ENCODE assay signal across 18 cellular contexts in genomic region chr11:74685905-74686304, GRCh38. TPM values are rescaled to one million over a fixed set of nuclear protein-coding genes. Genes with fewer than 3 reads are reported as not detected.
A peak's percentile ranks its signal among the peaks of the same experiment; 100 is the strongest.
DNase-seq lines count a peak whose midpoint lies in the region; ATAC-seq lines count a peak whose summit lies in the region.
"Had no signal": no experiment of that assay in that cellular context is flagged by ENCODE, and none has a peak within 500 bp of the region (broad histone marks: within the 10 kb centered on the region; RNA-seq: fewer than 3 reads in every experiment).

No MANE protein-coding gene starts in this region.

- DNase-seq in left cardiac atrium = peak; percentile 59
- no peak for DNase-seq in Right ventricle myocardium inferior (ENCODE audit: missing footprints)
- peak; percentile 21 to 24 for DNase-seq in hippocampal formation (lab: John Stamatoyannopoulos, UW)
- peak; percentile 76 for DNase-seq in posterior vena cava (ENCODE audit: low spot score)
- DNase-seq in activated CD4-positive, alpha-beta T cell treated with anti-CD3 and anti-CD28 coated beads, Interleukin-2, amount 50 U/mL, for 48 hours = no peak
- DNase-seq in activated CD4-positive, alpha-beta T cell treated with anti-CD3 and anti-CD28 coated beads, Interleukin-2, amount 10 ng/mL, durations not matched to agents 7 days and 5 days = no peak
- DNase-seq in activated CD4-positive, alpha-beta T cell treated with anti-CD3 and anti-CD28 coated beads, Interleukin-2, amount 10 ng/mL, durations not matched to agents 24 days and 14 days = no peak
- no peak for DNase-seq in activated CD4-positive, alpha-beta memory T cell treated with anti-CD3 and anti-CD28 coated beads for 36 hours
- DNase-seq: activated CD4-positive, alpha-beta T cell treated with anti-CD3 and anti-CD28 coated beads for 36 hours; activated gamma-delta T cell treated with Interleukin-2 at 50 U/mL for 16 hours; amniotic stem cell; central memory CD4-positive, alpha-beta T cell; DMS 273 treated with DMSO at 0.1 percent for 48 hours; erythroblast; NCI-H1436 treated with DMSO at 0.1 percent for 48 hours; NCI-H2171 treated with DMSO at 0.1 percent for 48 hours; stimulated activated CD4-positive, alpha-beta T cell treated with anti-CD3 and anti-CD28 coated beads, Interleukin-2, amount 100 ng/mL, for 48 hours had no signal

- H3K27ac Mint-ChIP-seq in activated CD4-positive, alpha-beta T cell treated with anti-CD3 and anti-CD28 coated beads, Interleukin-2, amount 10 ng/mL, durations not matched to agents 7 days and 5 days = no peak overlapping the region
- H3K27ac Mint-ChIP-seq in activated CD4-positive, alpha-beta T cell treated with anti-CD3 and anti-CD28 coated beads, Interleukin-2, amount 10 ng/mL, durations not matched to agents 24 days and 14 days = no peak overlapping the region
- H3K27ac Mint-ChIP-seq in activated CD4-positive, alpha-beta memory T cell treated with anti-CD3 and anti-CD28 coated beads for 36 hours = no peak overlapping the region
- H3K27ac Mint-ChIP-seq: activated CD4-positive, alpha-beta T cell treated with anti-CD3 and anti-CD28 coated beads for 36 hours had no signal

- H3K4me3 Mint-ChIP-seq in activated CD4-positive, alpha-beta T cell treated with anti-CD3 and anti-CD28 coated beads, Interleukin-2, amount 10 ng/mL, durations not matched to agents 7 days and 5 days = no peak overlapping the region
- H3K4me3 Mint-ChIP-seq in activated CD4-positive, alpha-beta T cell treated with anti-CD3 and anti-CD28 coated beads, Interleukin-2, amount 10 ng/mL, durations not matched to agents 24 days and 14 days = no peak overlapping the region
- H3K4me3 Mint-ChIP-seq in activated CD4-positive, alpha-beta memory T cell treated with anti-CD3 and anti-CD28 coated beads for 36 hours = no peak overlapping the region
- H3K4me3 Mint-ChIP-seq: activated CD4-positive, alpha-beta T cell treated with anti-CD3 and anti-CD28 coated beads for 36 hours had no signal

- no peaks in the 10 kb centered on the region for H3K36me3 Mint-ChIP-seq in activated CD4-positive, alpha-beta T cell treated with anti-CD3 and anti-CD28 coated beads, Interleukin-2, amount 10 ng/mL, durations not matched to agents 7 days and 5 days (ENCODE audit: low read depth)
- H3K36me3 Mint-ChIP-seq in activated CD4-positive, alpha-beta T cell treated with anti-CD3 and anti-CD28 coated beads, Interleukin-2, amount 10 ng/mL, durations not matched to agents 24 days and 14 days (ENCODE audit: low read depth) = no peaks in the 10 kb centered on the region
- no peaks in the 10 kb centered on the region for H3K36me3 Mint-ChIP-seq in activated CD4-positive, alpha-beta memory T cell treated with anti-CD3 and anti-CD28 coated beads for 36 hours

- CTCF ChIA-PET in activated CD4-positive, alpha-beta T cell treated with anti-CD3 and anti-CD28 coated beads, Interleukin-2, amount 10 ng/mL, durations not matched to agents 7 days and 5 days (lab: Charles Lee) = interaction anchor here (3.1 kb wide), 1 partner anchor 17 kb away, joined by 8 read pairs; no protein-coding TSS in a partner anchor
- CTCF ChIA-PET in activated CD4-positive, alpha-beta memory T cell treated with anti-CD3 and anti-CD28 coated beads for 36 hours (lab: Charles Lee) = interaction anchor here (1.6 to 4.1 kb wide), 2 partner anchors 16 to 40 kb away, joined by 5 to 18 read pairs; no protein-coding TSS in a partner anchor

- peaks cover 1% of the 10 kb centered on the region for H3K4me1 Mint-ChIP-seq in activated CD4-positive, alpha-beta T cell treated with anti-CD3 and anti-CD28 coated beads, Interleukin-2, amount 10 ng/mL, durations not matched to agents 7 days and 5 days
- no peaks in the 10 kb centered on the region for H3K4me1 Mint-ChIP-seq in activated CD4-positive, alpha-beta T cell treated with anti-CD3 and anti-CD28 coated beads, Interleukin-2, amount 10 ng/mL, durations not matched to agents 24 days and 14 days
- no peaks in the 10 kb centered on the region for H3K4me1 Mint-ChIP-seq in activated CD4-positive, alpha-beta memory T cell treated with anti-CD3 and anti-CD28 coated beads for 36 hours (ENCODE audit: low read depth)
- H3K4me1 Mint-ChIP-seq: activated CD4-positive, alpha-beta T cell treated with anti-CD3 and anti-CD28 coated beads for 36 hours had no signal

- intact Hi-C loops in left cardiac atrium (cut with DNase I) (no loop called here), Right ventricle myocardium inferior (cut with DNase I) (no loop called here), posterior vena cava (cut with DNase I) (loop anchor here in 1 of 2 donors (5.0 kb wide), 1 partner anchor 44 kb away; no protein-coding TSS in a partner anchor)
- intact Hi-C loops in activated CD4-positive, alpha-beta T cell treated with anti-CD3 and anti-CD28 coated beads, Interleukin-2, amount 10 ng/mL, durations not matched to agents 24 days and 14 days (cut with micrococcal nuclease) = no loop called here
- intact Hi-C loops in activated CD4-positive, alpha-beta memory T cell treated with anti-CD3 and anti-CD28 coated beads for 36 hours (cut with micrococcal nuclease) = no loop called here

- POLR2A ChIA-PET in activated CD4-positive, alpha-beta T cell treated with anti-CD3 and anti-CD28 coated beads, Interleukin-2, amount 10 ng/mL, durations not matched to agents 7 days and 5 days (lab: Charles Lee) = no interaction called here
- POLR2A ChIA-PET in activated CD4-positive, alpha-beta memory T cell treated with anti-CD3 and anti-CD28 coated beads for 36 hours (lab: Charles Lee) = no interaction called here

- H3K27me3 Mint-ChIP-seq in activated CD4-positive, alpha-beta T cell treated with anti-CD3 and anti-CD28 coated beads, Interleukin-2, amount 10 ng/mL, durations not matched to agents 7 days and 5 days = peaks cover 26% of the 10 kb centered on the region
- peaks cover 26% of the 10 kb centered on the region for H3K27me3 Mint-ChIP-seq in activated CD4-positive, alpha-beta T cell treated with anti-CD3 and anti-CD28 coated beads, Interleukin-2, amount 10 ng/mL, durations not matched to agents 24 days and 14 days
- H3K27me3 Mint-ChIP-seq in activated CD4-positive, alpha-beta memory T cell treated with anti-CD3 and anti-CD28 coated beads for 36 hours = peaks cover 14% of the 10 kb centered on the region

- ATAC-seq in left cardiac atrium (peak in 1 of 2 donors; percentile 17), Right ventricle myocardium inferior (no peak)
- ATAC-seq: activated CD4-positive, alpha-beta T cell treated with anti-CD3 and anti-CD28 coated beads for 36 hours had no signal

- no peaks in the 10 kb centered on the region for H3K9me3 Mint-ChIP-seq in activated CD4-positive, alpha-beta T cell treated with anti-CD3 and anti-CD28 coated beads, Interleukin-2, amount 10 ng/mL, durations not matched to agents 7 days and 5 days
- no peaks in the 10 kb centered on the region for H3K9me3 Mint-ChIP-seq in activated CD4-positive, alpha-beta T cell treated with anti-CD3 and anti-CD28 coated beads, Interleukin-2, amount 10 ng/mL, durations not matched to agents 24 days and 14 days
- no peaks in the 10 kb centered on the region for H3K9me3 Mint-ChIP-seq in activated CD4-positive, alpha-beta memory T cell treated with anti-CD3 and anti-CD28 coated beads for 36 hours

RNA-seq across cellular contexts. Expression of gene CHRDL2, which starts 45.3 kb away (rescaled TPM):
- total RNA-seq in left cardiac atrium = 10 to 100 TPM in 1 of 2 donors, 1 to 10 TPM in 1; 6.1 to 25.4 TPM
- 34.3 TPM for total RNA-seq in Right ventricle myocardium inferior
- total RNA-seq in posterior vena cava = 10 to 100 TPM; 10.6 to 31.9 TPM
- not detected for total RNA-seq in activated CD4-positive, alpha-beta T cell treated with anti-CD3 and anti-CD28 coated beads, Interleukin-2, amount 10 ng/mL, durations not matched to agents 7 days and 5 days
- total RNA-seq in activated CD4-positive, alpha-beta T cell treated with anti-CD3 and anti-CD28 coated beads, Interleukin-2, amount 10 ng/mL, durations not matched to agents 24 days and 14 days = not detected in 2 replicates
- total RNA-seq in activated CD4-positive, alpha-beta memory T cell treated with anti-CD3 and anti-CD28 coated beads for 36 hours = not detected
- total RNA-seq: activated CD4-positive, alpha-beta T cell treated with anti-CD3 and anti-CD28 coated beads for 36 hours; frontal cortex had no signal

Comparison
In these comparisons a context has a peak if more than half of its experiments do, and no peak if none do; other contexts are left out.
1. DNase-seq: peak in left cardiac atrium (single experiment), hippocampal formation (2 of 2) and posterior vena cava (single experiment); none in Right ventricle myocardium inferior (single experiment), activated CD4-positive, alpha-beta T cell treated with anti-CD3 and anti-CD28 coated beads, Interleukin-2, amount 50 U/mL, for 48 hours (0 of 2), activated CD4-positive, alpha-beta T cell treated with anti-CD3 and anti-CD28 coated beads, Interleukin-2, amount 10 ng/mL, durations not matched to agents 7 days and 5 days (single experiment), activated CD4-positive, alpha-beta T cell treated with anti-CD3 and anti-CD28 coated beads, Interleukin-2, amount 10 ng/mL, durations not matched to agents 24 days and 14 days (single experiment) and activated CD4-positive, alpha-beta memory T cell treated with anti-CD3 and anti-CD28 coated beads for 36 hours (single experiment).